7 cellular contexts compared by ENCODE assay signal in genomic region chr2:102143450-102143985, GRCh38. TPM values are rescaled to one million over a fixed set of nuclear protein-coding genes. Genes with fewer than 3 reads are reported as not detected.
DNase-seq lines count a peak whose midpoint lies in the region; ATAC-seq and TF ChIP-seq lines count a peak whose summit lies in the region.

No MANE protein-coding gene starts in this region.

- POLR2A ChIA-PET in Panc1 (lab: Charles Lee), result interaction anchor here (0.6 kb wide), 1 partner anchor 385 kb away, joined by 6 read pairs; no protein-coding TSS in a partner anchor

- TF ChIP-seq POLR2A in testis (IDR thresholded peaks at IDR 0.05), result no peak

- WGBS in liver, result 39% methylated on average over 10 of the region's 10 CpGs
- WGBS in testis, 2 donors, result 32 to 40% methylated on average over 7 to 10 of the region's 10 CpGs

- H3K27ac ChIP-seq in Panc1 (ENCODE audit: low read length) (no peak overlapping the region), liver (ENCODE audit: low read depth in 1 of 2, low read length in 2 of 2) (peak overlapping the region; percentile 60 to 89), testis (peak overlapping the region; percentile 73 to 90)

- in situ Hi-C loops in Panc1 (cut with HindIII; ENCODE audit: low pct_unique_long_range_greater_than_20kb, low sequenced_read_pairs), result no loop called here

- DNase-seq in Panc1 (ENCODE audit: low read depth, low spot score) (no peak), choroid plexus epithelial cell (ENCODE audit: low read depth) (peak; percentile 77), testis (peak; percentile 34), DMS153 treated with DMSO at 0.1 percent for 48 hours (lab: John Stamatoyannopoulos, UW; ENCODE audit: unreplicated experiment) (no peak), NCI-H1694 (lab: John Stamatoyannopoulos, UW) (no peak)

- peak in 1 of 2 donors; percentile 40 for TF ChIP-seq RAD21 in liver (IDR thresholded peaks at IDR 0.05)

- peak overlapping the region; percentile 56 to 78 for H3K4me3 ChIP-seq in Panc1 (ENCODE audit: low read depth in 2 of 2, low read length in 2 of 2)
- H3K4me3 ChIP-seq in choroid plexus epithelial cell (ENCODE audit: low read depth, low read length), result peak overlapping the region; percentile 86
- peak overlapping the region; percentile 54 to 87 (median 72) for H3K4me3 ChIP-seq in liver (ENCODE audit: low read depth in 1 of 3, low read length in 3 of 3)
- peak overlapping the region; percentile 59 to 63 for H3K4me3 ChIP-seq in testis

- H3K4me1 ChIP-seq in Panc1 (ENCODE audit: control insufficient read depth, insufficient read depth, low read length) (peaks cover 3% of the 10 kb centered on the region; the same call in 1 of the 2 replicates), liver (ENCODE audit: control insufficient read depth in 4 of 4, insufficient read depth in 4 of 4, low read length in 3 of 4) (peaks cover 3 to 24% (median 9%) of the 10 kb centered on the region in 4 donors), testis (peaks cover 11% of the 10 kb centered on the region)

- H3K27me3 ChIP-seq in Panc1 (ENCODE audit: control insufficient read depth, insufficient read depth, low read length) (no peaks in the 10 kb centered on the region; the same call in 1 of the 2 replicates), liver (ENCODE audit: control insufficient read depth in 4 of 4, insufficient read depth in 4 of 4, low read length in 3 of 4) (no peaks in the 10 kb centered on the region), testis (no peaks in the 10 kb centered on the region)

- CTCF ChIA-PET in Panc1 (lab: Charles Lee), result interaction anchor here (0.5 kb wide), 1 partner anchor 317 kb away, joined by 4 read pairs; no protein-coding TSS in a partner anchor

- intact Hi-C loops in Panc1 (cut with micrococcal nuclease; ENCODE audit: unreplicated experiment), result no loop called here
- intact Hi-C loops in testis (cut with DNase I; ENCODE audit: low total_unique reads), result no loop called here

- H3K9me3 ChIP-seq in Panc1 (ENCODE audit: control insufficient read depth, insufficient read depth, low read depth, low read length), result peaks cover 17% of the 10 kb centered on the region; the same call in 1 of the 2 replicates
- H3K9me3 ChIP-seq in liver (ENCODE audit: control insufficient read depth in 4 of 4, low read length in 3 of 4), result peaks cover 7 to 33% (median 17%) of the 10 kb centered on the region in 4 donors
- H3K9me3 ChIP-seq in testis, result no peaks in the 10 kb centered on the region

- H3K9ac ChIP-seq in liver (ENCODE audit: low read depth in 1 of 2, low read length in 2 of 2), result peak overlapping the region; percentile 2 to 97

- TF ChIP-seq CTCF in Panc1 (IDR thresholded peaks at IDR 0.05) (no peak), choroid plexus epithelial cell (conservative IDR thresholded peaks at IDR 0.05; ENCODE audit: low read depth, low read length) (peak; percentile 41), liver (IDR thresholded peaks at IDR 0.05; ENCODE audit: low read depth, low read length, missing input control) (no peak), testis (IDR thresholded peaks at IDR 0.05) (no peak)

- BruUV-seq in Panc1 (replicated peaks; lab: Mats Ljungman, UMichigan), result no TSS peak

- H3K36me3 ChIP-seq in Panc1 (ENCODE audit: control insufficient read depth, insufficient read depth, low read length) (no peaks in the 10 kb centered on the region), liver (ENCODE audit: control insufficient read depth in 4 of 4, insufficient read depth in 3 of 4, low read depth in 1 of 4, low read length in 3 of 4) (peaks cover 1 to 25% (median 24%) of the 10 kb centered on the region in 4 donors), testis (ENCODE audit: low read depth, missing control alignments) (no peaks in the 10 kb centered on the region)

- ATAC-seq in Panc1, result no peak
- ATAC-seq in GM21723 (IDR thresholded peaks at IDR 0.05; ENCODE audit: unreplicated experiment), result no peak

TF ChIP-seq in liver, 16 proteins besides CTCF, POLR2A, EP300 and RAD21:
- TF ChIP-seq HNF4G (IDR thresholded peaks at IDR 0.05) (no peak), GABPA (IDR thresholded peaks at IDR 0.05 in 1 of 2, conservative IDR thresholded peaks at IDR 0.05 in 1 of 2) (no peak), NR2F2 (IDR thresholded peaks at IDR 0.05) (peak; percentile 44), FOXA2 (IDR thresholded peaks at IDR 0.05) (no peak), HNF4A (conservative IDR thresholded peaks at IDR 0.05) (peak; percentile 15 to 27), REST (IDR thresholded peaks at IDR 0.05) (no peak), RXRA (IDR thresholded peaks at IDR 0.05) (peak; percentile 40 to 55), TAF1 (conservative IDR thresholded peaks at IDR 0.05) (no peak), YY1 (IDR thresholded peaks at IDR 0.05) (peak; percentile 9), SP1 (IDR thresholded peaks at IDR 0.05) (no peak), FOXA1 (IDR thresholded peaks at IDR 0.05) (no peak), MAX (IDR thresholded peaks at IDR 0.05) (no peak), JUND (IDR thresholded peaks at IDR 0.05) (no peak)

RNA-seq across cellular contexts. Expression of gene IL1R1, which starts 1.0 kb away (rescaled TPM):
- total RNA-seq in Panc1 (2021; ENCODE audit: unreplicated experiment), result 7.1 TPM
- polyA plus RNA-seq in Panc1 (2012; ENCODE audit: insufficient read length), result 2.5 TPM
- total RNA-seq in liver, result 10 to 100 TPM; 20.7 to 49.3 TPM
- 10 to 100 TPM; 14.0 to 38.2 TPM for polyA plus RNA-seq in liver
- total RNA-seq in testis, result 10 to 100 TPM; 35.4 to 51.3 TPM
- polyA plus RNA-seq in testis (ENCODE audit: insufficient read depth, low read depth, low replicate concordance), result 49.6 TPM

RNA-seq across cellular contexts. Expression of gene IL1RL2, which starts 43.3 kb away (rescaled TPM):
- total RNA-seq in Panc1 (2021; ENCODE audit: unreplicated experiment) (not detected), liver (1 to 10 TPM in 1 of 2 donors, under 1 TPM in 1; 0.98 to 1.3 TPM), testis (under 1 TPM; 0.24 to 0.31 TPM)
- not detected for polyA plus RNA-seq in Panc1 (2012; ENCODE audit: insufficient read length)
- polyA plus RNA-seq in liver (1 to 10 TPM; 1.3 to 2.0 TPM), testis (ENCODE audit: insufficient read depth, low read depth, low replicate concordance) (0.38 TPM)

Comparison
In these comparisons a context has a peak if more than half of its experiments do, and no peak if none do; other contexts are left out.
1. DNase-seq: peak in choroid plexus epithelial cell (single experiment) and testis (single experiment); none in Panc1 (single experiment), DMS153 treated with DMSO at 0.1 percent for 48 hours (single experiment) and NCI-H1694 (single experiment).
2. Peak in every context shown above with its lines, with median percentiles within 50 percentile points of each other: H3K4me3 ChIP-seq.